Comparison of ENCODE assay signal across 23 cellular contexts in the genomic region with DNA sequence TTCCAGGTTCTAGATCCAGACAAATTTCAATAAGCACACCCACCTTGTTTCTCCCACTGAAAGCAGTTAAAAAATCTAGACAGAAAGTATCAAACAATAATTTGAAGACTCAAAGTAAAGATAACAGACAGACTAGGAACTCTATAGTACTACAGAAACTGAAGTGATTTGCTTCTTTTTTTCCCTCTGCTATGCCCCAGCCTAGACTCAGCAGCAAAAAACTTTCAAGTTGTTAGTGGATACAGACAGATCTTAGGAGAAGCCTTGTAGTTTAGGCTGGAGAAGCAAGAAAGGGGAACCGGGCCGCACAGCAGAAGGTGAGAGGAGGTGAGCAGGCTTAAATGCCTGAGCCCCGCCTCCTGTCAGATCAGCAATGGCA.
DNase-seq lines count a peak whose midpoint lies in the region; ATAC-seq and TF ChIP-seq lines count a peak whose summit lies in the region.
"Had no signal": no experiment of that assay in that cellular context is flagged by ENCODE, and none has a peak within 500 bp of the region (broad histone marks: within the 10 kb centered on the region; RNA-seq: fewer than 3 reads in every experiment).

No MANE protein-coding gene starts in this region.

- no peak overlapping the region for H3K4me2 ChIP-seq in H9 (ENCODE audit: insufficient read depth, insufficient read length, low read length)
- H3K4me2 ChIP-seq: KMS-11 had no signal

- no peak overlapping the region for H3K4ac ChIP-seq in H9 (ENCODE audit: low read depth, low read length)

- no peak overlapping the region for H3K4me3 ChIP-seq in lower lobe of right lung
- H3K4me3 ChIP-seq: heart right ventricle, Peyer's patch, stomach, tibial artery had no signal

- H3K9ac ChIP-seq in H9 (ENCODE audit: extremely low read depth, insufficient read length, low read length), result no peak overlapping the region
- H3K9ac ChIP-seq: KMS-11 had no signal

- H3K23me2 ChIP-seq in H9 (ENCODE audit: insufficient read length, low read depth, low read length, poor library complexity, severe bottlenecking), result no peaks in the 10 kb centered on the region

- H2BK5ac ChIP-seq in H9 (ENCODE audit: insufficient read length, low read length), result no peak overlapping the region

- no peak overlapping the region for H3T11ph ChIP-seq in H9 (ENCODE audit: low read length)

- H3K36me3 ChIP-seq in lower lobe of right lung, result no peaks in the 10 kb centered on the region
- H3K36me3 ChIP-seq: heart right ventricle, Peyer's patch, stomach, tibial artery had no signal

- H3K27ac ChIP-seq in H9 (ENCODE audit: insufficient read length, low read depth, low read length) (no peak overlapping the region), lower lobe of right lung (no peak overlapping the region)
- H3K27ac ChIP-seq: C4-2B, heart right ventricle, KMS-11, Peyer's patch, stomach, tibial artery had no signal

- H4K8ac ChIP-seq in H9 (replicated peaks; ENCODE audit: insufficient read length, low read depth, low read length), result no peak overlapping the region

- H2BK12ac ChIP-seq in H9 (ENCODE audit: insufficient read length, low read depth, low read length), result no peak overlapping the region

- H3K79me2 ChIP-seq in H9 (ENCODE audit: insufficient read depth, low read length), result peaks cover 10% of the 10 kb centered on the region; the same call in 1 of the 2 replicates

- H4K91ac ChIP-seq in H9 (ENCODE audit: insufficient read length, low read depth, low read length), result no peak overlapping the region

- H3K36me3 Mint-ChIP-seq in activated naive CD4-positive, alpha-beta T cell treated with anti-CD3 and anti-CD28 coated beads, Interleukin-2, amount 50 U/mL, for 24 hours, result no peaks in the 10 kb centered on the region
- H3K36me3 Mint-ChIP-seq in H9 (ENCODE audit: insufficient read depth in 1 of 3, low read depth in 3 of 3) (peaks cover 65 to 83% (median 82%) of the 10 kb centered on the region in 3 experiments), progenitor cell of endocrine pancreas (ENCODE audit: insufficient read depth) (peaks cover 47% of the 10 kb centered on the region)
- H3K36me3 Mint-ChIP-seq in activated T-helper 17 cell treated with anti-CD3 and anti-CD28 coated beads, Interleukin-2, amount 50 U/mL, for 72 hours (ENCODE audit: low read depth), result no peaks in the 10 kb centered on the region

- no peaks in the 10 kb centered on the region for H3K9me3 Mint-ChIP-seq in activated naive CD4-positive, alpha-beta T cell treated with anti-CD3 and anti-CD28 coated beads, Interleukin-2, amount 50 U/mL, for 24 hours
- H3K9me3 Mint-ChIP-seq in H9, result peaks cover 24 to 28% of the 10 kb centered on the region in 2 experiments; a peak in 4 of 5 replicates
- H3K9me3 Mint-ChIP-seq in activated T-helper 17 cell treated with anti-CD3 and anti-CD28 coated beads, Interleukin-2, amount 50 U/mL, for 72 hours, result no peaks in the 10 kb centered on the region
- H3K9me3 Mint-ChIP-seq in progenitor cell of endocrine pancreas (ENCODE audit: low read depth), result peaks cover 7% of the 10 kb centered on the region

- no CpG with 5 or more reads among the region's 3 CpGs for WGBS in H9 (ENCODE audit: extremely low coverage, insufficient read length, low lambda C conversion rate)

- H3K4me1 Mint-ChIP-seq in activated naive CD4-positive, alpha-beta T cell treated with anti-CD3 and anti-CD28 coated beads, Interleukin-2, amount 50 U/mL, for 24 hours, result peaks cover 25% of the 10 kb centered on the region
- peaks cover 0 to 3% of the 10 kb centered on the region in 2 experiments; a peak in 1 of 4 replicates for H3K4me1 Mint-ChIP-seq in H9
- H3K4me1 Mint-ChIP-seq in activated T-helper 17 cell treated with anti-CD3 and anti-CD28 coated beads, Interleukin-2, amount 50 U/mL, for 72 hours, result peaks cover 5% of the 10 kb centered on the region
- peaks cover 11% of the 10 kb centered on the region for H3K4me1 Mint-ChIP-seq in progenitor cell of endocrine pancreas (ENCODE audit: low read depth)

- H3K23ac ChIP-seq in H9 (ENCODE audit: insufficient read length, low read depth, low read length), result no peak overlapping the region

- no peaks in the 10 kb centered on the region; the same call in 1 of the 2 replicates for H3K4me1 ChIP-seq in H9 (ENCODE audit: insufficient read depth, low read length)
- no peaks in the 10 kb centered on the region for H3K4me1 ChIP-seq in lower lobe of right lung
- H3K4me1 ChIP-seq: heart right ventricle, Peyer's patch, stomach, tibial artery had no signal

- H3K27ac Mint-ChIP-seq in activated naive CD4-positive, alpha-beta T cell treated with anti-CD3 and anti-CD28 coated beads, Interleukin-2, amount 50 U/mL, for 24 hours, result peak overlapping the region; percentile 88
- peak overlapping the region in 2 of 3 experiments; percentile 5 to 75; a peak in 4 of 7 replicates for H3K27ac Mint-ChIP-seq in H9
- H3K27ac Mint-ChIP-seq in activated T-helper 17 cell treated with anti-CD3 and anti-CD28 coated beads, Interleukin-2, amount 50 U/mL, for 72 hours, result peak overlapping the region; percentile 83
- H3K27ac Mint-ChIP-seq in progenitor cell of endocrine pancreas, result peak overlapping the region; percentile 16

- H3K56ac ChIP-seq in H9 (ENCODE audit: insufficient read length, low read depth, low read length), result no peak overlapping the region

- peak overlapping the region; percentile 8 for H3K4me3 Mint-ChIP-seq in activated naive CD4-positive, alpha-beta T cell treated with anti-CD3 and anti-CD28 coated beads, Interleukin-2, amount 50 U/mL, for 24 hours
- H3K4me3 Mint-ChIP-seq in H9, result no peak overlapping the region
- H3K4me3 Mint-ChIP-seq in activated T-helper 17 cell treated with anti-CD3 and anti-CD28 coated beads, Interleukin-2, amount 50 U/mL, for 72 hours, result peak overlapping the region; percentile 45
- no peak overlapping the region for H3K4me3 Mint-ChIP-seq in progenitor cell of endocrine pancreas (ENCODE audit: low read depth)
- H3K4me3 Mint-ChIP-seq: brain had no signal

- peaks cover 8% of the 10 kb centered on the region for H3K79me1 ChIP-seq in H9 (ENCODE audit: insufficient read depth, low read depth, low read length, poor library complexity, severe bottlenecking)

- H2BK120ac ChIP-seq in H9 (ENCODE audit: low read depth, low read length, poor library complexity, severe bottlenecking), result no peak overlapping the region

- no peak overlapping the region for H3K18ac ChIP-seq in H9 (ENCODE audit: insufficient read length, low read depth, low read length)

- no peak overlapping the region for H4K5ac ChIP-seq in H9 (ENCODE audit: insufficient read length, low read depth, low read length)

- no peak overlapping the region for H2AFZ ChIP-seq in H9 (ENCODE audit: low read length)

- H2BK20ac ChIP-seq in H9 (ENCODE audit: low read depth, low read length, poor library complexity, severe bottlenecking), result no peak overlapping the region

- no peak overlapping the region for H2AK5ac ChIP-seq in H9 (ENCODE audit: insufficient read length, low read length)

- H2BK15ac ChIP-seq in H9 (ENCODE audit: low read depth, low read length), result no peak overlapping the region

- no peaks in the 10 kb centered on the region for H3K27me3 Mint-ChIP-seq in activated naive CD4-positive, alpha-beta T cell treated with anti-CD3 and anti-CD28 coated beads, Interleukin-2, amount 50 U/mL, for 24 hours
- no peaks in the 10 kb centered on the region for H3K27me3 Mint-ChIP-seq in H9 (ENCODE audit: low read depth)
- H3K27me3 Mint-ChIP-seq in activated T-helper 17 cell treated with anti-CD3 and anti-CD28 coated beads, Interleukin-2, amount 50 U/mL, for 72 hours, result no peaks in the 10 kb centered on the region
- H3K27me3 Mint-ChIP-seq in progenitor cell of endocrine pancreas, result no peaks in the 10 kb centered on the region
- H3K27me3 Mint-ChIP-seq: brain had no signal

- intact Hi-C loops in lower lobe of right lung (cut with DNase I), result no loop called here

- DNase-seq in activated naive CD4-positive, alpha-beta T cell treated with anti-CD3 and anti-CD28 coated beads, Interleukin-2, amount 50 U/mL, for 16 hours, result no peak
- no peak for DNase-seq in H9
- DNase-seq in progenitor cell of endocrine pancreas (ENCODE audit: low spot score, unreplicated experiment), result no peak
- no peak for DNase-seq in lower lobe of right lung
- DNase-seq: effector CD4-positive, alpha-beta T cell; foreskin fibroblast; HCEC 1CT; heart right ventricle; left cardiac atrium; mesendoderm; NCI-H1436 treated with DMSO at 0.1 percent for 48 hours; NK-92 treated with Interleukin-12 subunit alpha and Interleukin-12 subunit beta, amount 100 ng/mL, for 24 hours; Peyer's patch; retina; stomach; T-helper 1 cell; tibial artery had no signal

- TF ChIP-seq CTCF in H9 (conservative IDR thresholded peaks at IDR 0.05), result no peak
- no peak for TF ChIP-seq CTCF in progenitor cell of endocrine pancreas (IDR thresholded peaks at IDR 0.05; ENCODE audit: unreplicated experiment)
- no peak for TF ChIP-seq CTCF in lower lobe of right lung (IDR thresholded peaks at IDR 0.05)

- no peaks in the 10 kb centered on the region for H3K27me3 ChIP-seq in H9 (ENCODE audit: insufficient read depth, low read length)
- H3K27me3 ChIP-seq in lower lobe of right lung (ENCODE audit: low read depth), result no peaks in the 10 kb centered on the region
- H3K27me3 ChIP-seq: heart right ventricle, Peyer's patch, stomach, tibial artery had no signal

- H3K9me3 ChIP-seq in H9 (ENCODE audit: control insufficient read depth, low read depth, low read length), result no peaks in the 10 kb centered on the region
- H3K9me3 ChIP-seq in lower lobe of right lung, result no peaks in the 10 kb centered on the region
- H3K9me3 ChIP-seq: Peyer's patch, stomach, tibial artery had no signal

- H4K20me1 ChIP-seq in H9 (ENCODE audit: control insufficient read depth, insufficient read depth, insufficient read length), result peaks cover 2% of the 10 kb centered on the region

- H3K14ac ChIP-seq in H9 (ENCODE audit: insufficient read depth, low read length), result no peak overlapping the region

- ATAC-seq in activated T-helper 17 cell treated with anti-CD3 and anti-CD28 coated beads, Interleukin-2, amount 50 U/mL, for 72 hours (replicated peaks), result peak; percentile 59
- no peak for ATAC-seq in lower lobe of right lung
- ATAC-seq in GM21737 (IDR thresholded peaks at IDR 0.05; ENCODE audit: unreplicated experiment), result no peak
- ATAC-seq: heart right ventricle, left cardiac atrium had no signal

Comparison
In these comparisons a context has a peak if more than half of its experiments do, and no peak if none do; other contexts are left out.
1. H3K27ac Mint-ChIP-seq: peak in every context shown above with its lines; median percentile 88 in activated naive CD4-positive, alpha-beta T cell treated with anti-CD3 and anti-CD28 coated beads, Interleukin-2, amount 50 U/mL, for 24 hours; 83 in activated T-helper 17 cell treated with anti-CD3 and anti-CD28 coated beads, Interleukin-2, amount 50 U/mL, for 72 hours; 40 in H9; 16 in progenitor cell of endocrine pancreas.
2. H3K4me3 Mint-ChIP-seq: peak in activated naive CD4-positive, alpha-beta T cell treated with anti-CD3 and anti-CD28 coated beads, Interleukin-2, amount 50 U/mL, for 24 hours (single experiment) and activated T-helper 17 cell treated with anti-CD3 and anti-CD28 coated beads, Interleukin-2, amount 50 U/mL, for 72 hours (single experiment); none in H9 (0 of 2) and progenitor cell of endocrine pancreas (single experiment).